10 cellular contexts compared by ENCODE assay signal in the genomic region with DNA sequence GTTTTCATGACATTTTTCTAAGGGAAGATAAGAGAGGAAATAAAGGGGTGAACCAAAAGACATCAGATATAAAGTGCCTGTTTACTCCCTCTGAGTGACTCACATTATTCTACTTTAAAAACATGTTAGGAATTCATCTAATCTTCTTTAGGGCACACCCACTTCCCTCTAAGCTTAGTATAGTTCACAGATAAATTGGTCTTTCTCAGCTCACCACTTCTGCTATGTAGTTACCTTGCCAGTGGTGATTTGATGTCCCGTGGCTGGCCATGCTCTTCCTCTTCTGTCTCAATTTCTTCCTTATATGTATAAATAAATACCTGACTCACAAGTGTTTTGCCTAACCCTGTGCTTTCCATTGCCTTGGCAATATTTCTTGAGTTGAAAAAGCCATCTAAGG.
A peak's percentile ranks its signal among the peaks of the same experiment; 100 is the strongest.
DNase-seq lines count a peak whose midpoint lies in the region; ATAC-seq and TF ChIP-seq lines count a peak whose summit lies in the region.
"Had no signal": no experiment of that assay in that cellular context is flagged by ENCODE, and none has a peak within 500 bp of the region (broad histone marks: within the 10 kb centered on the region; RNA-seq: fewer than 3 reads in every experiment).

No MANE protein-coding gene starts in this region.

- H3K4me3 Mint-ChIP-seq in natural killer cell: no peak overlapping the region
- H3K4me3 Mint-ChIP-seq in natural killer cell treated with Interleukin-12 subunit alpha and Interleukin-12 subunit beta and Interleukin-15 and Interleukin-18, amount 100 ng/mL, for 72 hours: no peak overlapping the region
- H3K4me3 Mint-ChIP-seq: activated CD4-positive, alpha-beta memory T cell treated with anti-CD3 and anti-CD28 coated beads, Interleukin-2, amount 10 ng/mL, durations not matched to agents 7 days and 5 days; IgD-negative memory B cell had no signal

- intact Hi-C loops in natural killer cell (cut with micrococcal nuclease) (no loop called here), body of pancreas (cut with DNase I) (no loop called here)

- DNase-seq in natural killer cell: no peak
- no peak for DNase-seq in natural killer cell treated with Interleukin-12 subunit alpha and Interleukin-12 subunit beta and Interleukin-15 and Interleukin-18, amount 100 ng/mL, for 72 hours (ENCODE audit: low spot score)
- no peak for DNase-seq in body of pancreas
- no peak for DNase-seq in left lobe of liver (ENCODE audit: low spot score)
- DNase-seq in NCI-H1436 treated with DMSO at 0.1 percent for 48 hours (lab: John Stamatoyannopoulos, UW): no peak
- DNase-seq in NCI-H1930 (lab: John Stamatoyannopoulos, UW): no peak
- no peak for DNase-seq in NCI-H2171 (lab: John Stamatoyannopoulos, UW)
- DNase-seq in NCI-H1694 treated with DMSO at 0.1 percent for 48 hours (lab: John Stamatoyannopoulos, UW): no peak
- DNase-seq: activated CD4-positive, alpha-beta memory T cell treated with anti-CD3 and anti-CD28 coated beads, Interleukin-2, amount 10 ng/mL, durations not matched to agents 7 days and 5 days had no signal

- no peaks in the 10 kb centered on the region for H3K36me3 Mint-ChIP-seq in natural killer cell
- no peaks in the 10 kb centered on the region for H3K36me3 Mint-ChIP-seq in natural killer cell treated with Interleukin-12 subunit alpha and Interleukin-12 subunit beta and Interleukin-15 and Interleukin-18, amount 100 ng/mL, for 72 hours

- ATAC-seq in natural killer cell (peak in 2 of 3 donors; percentile 34 to 87), body of pancreas (peak; percentile 66), left lobe of liver (peak; percentile 39)
- no peak for ATAC-seq in natural killer cell treated with Interleukin-12 subunit alpha and Interleukin-12 subunit beta and Interleukin-15 and Interleukin-18, amount 100 ng/mL, for 72 hours

- TF ChIP-seq POLR2A in body of pancreas (IDR thresholded peaks at IDR 0.05): no peak

- no peaks in the 10 kb centered on the region for H3K27me3 ChIP-seq in body of pancreas

- H3K27ac Mint-ChIP-seq in natural killer cell: no peak overlapping the region
- H3K27ac Mint-ChIP-seq in natural killer cell treated with Interleukin-12 subunit alpha and Interleukin-12 subunit beta and Interleukin-15 and Interleukin-18, amount 100 ng/mL, for 72 hours: no peak overlapping the region
- H3K27ac Mint-ChIP-seq: activated CD4-positive, alpha-beta memory T cell treated with anti-CD3 and anti-CD28 coated beads, Interleukin-2, amount 10 ng/mL, durations not matched to agents 7 days and 5 days; IgD-negative memory B cell had no signal

- H3K9me3 Mint-ChIP-seq in natural killer cell: no peaks in the 10 kb centered on the region
- peaks cover 3% of the 10 kb centered on the region for H3K9me3 Mint-ChIP-seq in natural killer cell treated with Interleukin-12 subunit alpha and Interleukin-12 subunit beta and Interleukin-15 and Interleukin-18, amount 100 ng/mL, for 72 hours
- H3K9me3 Mint-ChIP-seq: activated CD4-positive, alpha-beta memory T cell treated with anti-CD3 and anti-CD28 coated beads, Interleukin-2, amount 10 ng/mL, durations not matched to agents 7 days and 5 days had no signal

- TF ChIP-seq CTCF in natural killer cell (IDR thresholded peaks at IDR 0.05) (no peak), body of pancreas (IDR thresholded peaks at IDR 0.05) (no peak)

- peaks cover 21 to 25% of the 10 kb centered on the region in 2 donors for H3K4me1 Mint-ChIP-seq in natural killer cell
- peaks cover 0 to 3% of the 10 kb centered on the region in 2 donors for H3K4me1 Mint-ChIP-seq in natural killer cell treated with Interleukin-12 subunit alpha and Interleukin-12 subunit beta and Interleukin-15 and Interleukin-18, amount 100 ng/mL, for 72 hours (ENCODE audit: low read depth in 2 of 2)

- no peaks in the 10 kb centered on the region for H3K36me3 ChIP-seq in body of pancreas (replicated peaks in 1 of 2; ENCODE audit: insufficient read depth in 1 of 2, low read depth in 2 of 2)

- peak overlapping the region in 2 of 4 donors; percentile 27 to 33 for H3K27ac ChIP-seq in body of pancreas

- peaks cover 24% of the 10 kb centered on the region for H3K4me1 ChIP-seq in body of pancreas

- 26 to 33% methylated on average over 1 of the region's 1 CpG for WGBS in body of pancreas, 2 donors

- no peaks in the 10 kb centered on the region for H3K27me3 Mint-ChIP-seq in natural killer cell (ENCODE audit: low read depth in 2 of 2)
- no peaks in the 10 kb centered on the region for H3K27me3 Mint-ChIP-seq in natural killer cell treated with Interleukin-12 subunit alpha and Interleukin-12 subunit beta and Interleukin-15 and Interleukin-18, amount 100 ng/mL, for 72 hours
- H3K27me3 Mint-ChIP-seq: activated CD4-positive, alpha-beta memory T cell treated with anti-CD3 and anti-CD28 coated beads, Interleukin-2, amount 10 ng/mL, durations not matched to agents 7 days and 5 days; IgD-negative memory B cell had no signal

- no peaks in the 10 kb centered on the region for H3K9me3 ChIP-seq in body of pancreas

- H3K4me3 ChIP-seq in body of pancreas: no peak overlapping the region

Comparison
In these comparisons a context has a peak if more than half of its experiments do, and no peak if none do; other contexts are left out.
1. ATAC-seq: peak in natural killer cell (2 of 3), body of pancreas (single experiment) and left lobe of liver (single experiment); none in natural killer cell treated with Interleukin-12 subunit alpha and Interleukin-12 subunit beta and Interleukin-15 and Interleukin-18, amount 100 ng/mL, for 72 hours (0 of 2).